Comparison of ENCODE assay signal across 13 cellular contexts in genomic region chr11:64267207-64267945, GRCh38. TPM values are rescaled to one million over a fixed set of nuclear protein-coding genes. Genes with fewer than 3 reads are reported as not detected.
DNase-seq lines count a peak whose midpoint lies in the region; ATAC-seq, FAIRE-seq and TF ChIP-seq lines count a peak whose summit lies in the region.
"Had no signal": no experiment of that assay in that cellular context is flagged by ENCODE, and none has a peak within 500 bp of the region (broad histone marks: within the 10 kb centered on the region; RNA-seq: fewer than 3 reads in every experiment).

No MANE protein-coding gene starts in this region.

- no peaks in the 10 kb centered on the region for H3K9me1 ChIP-seq in endothelial cell of umbilical vein (replicated peaks; ENCODE audit: control insufficient read depth, extremely low read depth, insufficient read depth, low read length)

- DNase-seq in CD4-positive, alpha-beta memory T cell: no peak
- peak; percentile 41 for DNase-seq in NCI-H1092 (lab: John Stamatoyannopoulos, UW)
- no peak for DNase-seq in endothelial cell of umbilical vein (ENCODE audit: low read depth, low spot score)
- peak; percentile 90 for DNase-seq in osteoblast (ENCODE audit: insufficient read length, low spot score, missing footprints)
- DNase-seq in epidermal melanocyte (ENCODE audit: insufficient read length, low spot score): no peak
- no peak for DNase-seq in NK-92 (lab: John Stamatoyannopoulos, UW; ENCODE audit: unreplicated experiment)
- DNase-seq in occipital lobe (lab: John Stamatoyannopoulos, UW): no peak
- DNase-seq: activated CD4-positive, alpha-beta T cell treated with anti-CD3 and anti-CD28 coated beads for 1 hour; NCI-H510A treated with DMSO at 0.1 percent for 48 hours had no signal

- no peak for TF ChIP-seq POLR2A in endothelial cell of umbilical vein (IDR thresholded peaks at IDR 0.05; ENCODE audit: low read depth, low read length)

- H3K36me3 ChIP-seq in CD4-positive, alpha-beta memory T cell (ENCODE audit: insufficient read depth, low read length): no peaks in the 10 kb centered on the region
- H3K36me3 ChIP-seq in endothelial cell of umbilical vein (ENCODE audit: control insufficient read depth in 2 of 2, extremely low read depth in 1 of 2, insufficient read depth in 2 of 2, low read length in 2 of 2) (peaks cover 2 to 14% of the 10 kb centered on the region in 2 experiments), osteoblast (ENCODE audit: insufficient read depth, low read length) (peaks cover 36% of the 10 kb centered on the region)
- H3K36me3 ChIP-seq: cardiac muscle cell had no signal

- peaks cover 0 to 4% of the 10 kb centered on the region in 2 donors for H3K27me3 Mint-ChIP-seq in CD4-positive, alpha-beta memory T cell

- CTCF ChIA-PET in CD4-positive, alpha-beta memory T cell (lab: Charles Lee; ENCODE audit: partially characterized antibody): interaction anchor here (0.8 to 6.5 kb wide), 6 partner anchors 14 to 61 kb away, joined by 3 to 92 read pairs (median 25); partner anchors contain the start of genes CATSPERZ, ESRRA, FERMT3 and FKBP2
- CTCF ChIA-PET in endothelial cell of umbilical vein (lab: Charles Lee): interaction anchor here (0.7 to 5.6 kb wide), 9 partner anchors 9 to 88 kb away, joined by 3 to 60 read pairs (median 6); partner anchors contain the start of genes CATSPERZ, PLCB3 and PPP1R14B

- H3K4me1 Mint-ChIP-seq in CD4-positive, alpha-beta memory T cell: peaks cover 9 to 36% (median 19%) of the 10 kb centered on the region in 4 donors

- no peak overlapping the region for H2AFZ ChIP-seq in endothelial cell of umbilical vein (ENCODE audit: low read depth, low read length)
- H2AFZ ChIP-seq in osteoblast (ENCODE audit: low read length): no peak overlapping the region

- TF ChIP-seq CTCF in endothelial cell of umbilical vein (IDR thresholded peaks at IDR 0.05; ENCODE audit: extremely low read depth in 1 of 2, insufficient read depth in 1 of 2, low read depth in 1 of 2, low read length in 2 of 2) (no peak), osteoblast (IDR thresholded peaks at IDR 0.05; ENCODE audit: extremely low read depth, low read depth, low read length) (no peak)

- POLR2A ChIA-PET in CD4-positive, alpha-beta memory T cell (lab: Charles Lee; ENCODE audit: partially characterized antibody): interaction anchor here (0.6 to 6.9 kb wide), 7 partner anchors 13 to 82 kb away, joined by 3 to 289 read pairs (median 128); partner anchors contain the start of genes BAD, CATSPERZ, ESRRA and FERMT3
- POLR2A ChIA-PET in endothelial cell of umbilical vein (lab: Charles Lee): interaction anchor here (0.7 to 2.6 kb wide), 3 partner anchors 22 to 62 kb away, joined by 3 to 10 read pairs (median 5); partner anchors contain the start of genes FERMT3 and PPP1R14B

- peak; percentile 24 for FAIRE-seq in endothelial cell of umbilical vein (lab: Jason Lieb, UNC)
- FAIRE-seq: G401.6 had no signal

- no peak for ATAC-seq in HG03378 (IDR thresholded peaks at IDR 0.05; ENCODE audit: unreplicated experiment)

- H3K79me2 ChIP-seq in endothelial cell of umbilical vein (ENCODE audit: control insufficient read depth, insufficient read depth, low read length) (no peaks in the 10 kb centered on the region), osteoblast (ENCODE audit: insufficient read depth, low read length) (no peaks in the 10 kb centered on the region)

- no peaks in the 10 kb centered on the region for H4K20me1 ChIP-seq in endothelial cell of umbilical vein (replicated peaks; ENCODE audit: control insufficient read depth, extremely low read depth, insufficient read depth, low read length)
- H4K20me1 ChIP-seq in osteoblast (ENCODE audit: insufficient read depth, low read length): no peaks in the 10 kb centered on the region

- H3K27ac Mint-ChIP-seq in CD4-positive, alpha-beta memory T cell: peak overlapping the region in 5 of 7 donors; percentile 61 to 100 (median 86)

- no TSS peak for BruUV-seq in endothelial cell of umbilical vein (replicated peaks; lab: Mats Ljungman, UMichigan)

- H3K9ac ChIP-seq in endothelial cell of umbilical vein (replicated peaks; ENCODE audit: extremely low read depth, insufficient read depth, low read length): no peak overlapping the region

- H3K27ac ChIP-seq in CD4-positive, alpha-beta memory T cell (ENCODE audit: low read depth, low read length): peak overlapping the region; percentile 93
- H3K27ac ChIP-seq in endothelial cell of umbilical vein (ENCODE audit: insufficient read depth, low read depth, low read length): peak overlapping the region; percentile 76
- H3K27ac ChIP-seq in osteoblast (ENCODE audit: low read depth, low read length): no peak overlapping the region

- dilution Hi-C loops in endothelial cell of umbilical vein (cut with MboI; ENCODE audit: extremely low pct_ligation_motif_present, low sequenced_read_pairs): no loop called here

- peaks cover 0 to 22% of the 10 kb centered on the region in 2 donors for H3K36me3 Mint-ChIP-seq in CD4-positive, alpha-beta memory T cell

- no peaks in the 10 kb centered on the region for H3K27me3 ChIP-seq in CD4-positive, alpha-beta memory T cell (ENCODE audit: insufficient read depth, low read length)
- no peaks in the 10 kb centered on the region for H3K27me3 ChIP-seq in endothelial cell of umbilical vein (ENCODE audit: control insufficient read depth in 2 of 2, insufficient read depth in 2 of 2, low read length in 2 of 2)
- H3K27me3 ChIP-seq in osteoblast (ENCODE audit: insufficient read depth, low read length): no peaks in the 10 kb centered on the region
- H3K27me3 ChIP-seq: cardiac muscle cell had no signal

- intact Hi-C loops in CD4-positive, alpha-beta memory T cell (cut with micrococcal nuclease): no loop called here
- intact Hi-C loops in endothelial cell of umbilical vein (cut with micrococcal nuclease): no loop called here

- H3K4me3 Mint-ChIP-seq in CD4-positive, alpha-beta memory T cell: peak overlapping the region in 2 of 8 donors; percentile 44 to 59

- peaks cover 0 to 13% (median 0%) of the 10 kb centered on the region in 8 donors for H3K9me3 Mint-ChIP-seq in CD4-positive, alpha-beta memory T cell

- H3K4me3 ChIP-seq in CD4-positive, alpha-beta memory T cell (ENCODE audit: low read length in 2 of 2): no peak overlapping the region
- H3K4me3 ChIP-seq in endothelial cell of umbilical vein (replicated peaks in 1 of 3; ENCODE audit: insufficient read depth in 1 of 3, low read depth in 1 of 3, low read length in 3 of 3) (no peak overlapping the region), osteoblast (ENCODE audit: insufficient read depth, low read length) (no peak overlapping the region)
- H3K4me3 ChIP-seq: cardiac muscle cell had no signal

- H3K4me2 ChIP-seq in endothelial cell of umbilical vein (ENCODE audit: insufficient read depth, low read length) (peak overlapping the region; percentile 43), osteoblast (ENCODE audit: insufficient read depth, low read length) (no peak overlapping the region)

- H3K4me1 ChIP-seq in CD4-positive, alpha-beta memory T cell (ENCODE audit: insufficient read depth, low read length): peaks cover 20% of the 10 kb centered on the region
- peaks cover 53% of the 10 kb centered on the region for H3K4me1 ChIP-seq in endothelial cell of umbilical vein (ENCODE audit: control insufficient read depth, extremely low read depth, insufficient read depth, low read length)
- peaks cover 33% of the 10 kb centered on the region for H3K4me1 ChIP-seq in osteoblast (ENCODE audit: insufficient read depth, low read length)

- H3K9me3 ChIP-seq in CD4-positive, alpha-beta memory T cell (ENCODE audit: control insufficient read depth in 1 of 2, low read length in 2 of 2): no peaks in the 10 kb centered on the region
- H3K9me3 ChIP-seq in endothelial cell of umbilical vein (replicated peaks; ENCODE audit: control insufficient read depth, insufficient read depth, low read length) (no peaks in the 10 kb centered on the region), osteoblast (ENCODE audit: low read depth, low read length) (no peaks in the 10 kb centered on the region)

RNA-seq across cellular contexts. Expression of gene PLCB3, which starts 16.0 kb away (rescaled TPM):
- total RNA-seq in CD4-positive, alpha-beta memory T cell: 10 to 100 TPM; 10.8 to 11.9 TPM
- under 1 TPM in 1 of 2 donors, not detected in 1; 0.71 TPM for polyA plus RNA-seq in CD4-positive, alpha-beta memory T cell
- total RNA-seq in endothelial cell of umbilical vein: 60.4 and 61.1 TPM in 2 replicates
- 32.3 and 33.3 TPM in 2 replicates for polyA plus RNA-seq in endothelial cell of umbilical vein
- polyA plus RNA-seq in endothelial cell of umbilical vein (2011; cell fraction: cytosol; rRNA removed): 28.0 and 30.0 TPM in 2 replicates
- polyA plus RNA-seq in endothelial cell of umbilical vein (2011; cell fraction: nucleus; rRNA removed): 82.7 and 91.6 TPM in 2 replicates
- 35.6 and 50.8 TPM in 2 replicates for polyA plus RNA-seq in endothelial cell of umbilical vein (2012)
- 28.2 and 34.7 TPM in 2 replicates for polyA minus RNA-seq in endothelial cell of umbilical vein
- 36.9 TPM for polyA minus RNA-seq in endothelial cell of umbilical vein (2011; cell fraction: cytosol; rRNA and poly(A)+ RNA removed)
- polyA minus RNA-seq in endothelial cell of umbilical vein (2011; cell fraction: nucleus; rRNA and poly(A)+ RNA removed): 22.8 and 37.1 TPM in 2 replicates
- 25.3 and 25.6 TPM in 2 replicates for total RNA-seq in osteoblast
- 9.2 TPM for total RNA-seq in occipital lobe

RNA-seq across cellular contexts. Expression of gene BAD, which starts 17.1 kb away (rescaled TPM):
- total RNA-seq in CD4-positive, alpha-beta memory T cell: 10 to 100 TPM; 23.1 to 26.2 TPM
- polyA plus RNA-seq in CD4-positive, alpha-beta memory T cell: 10 to 100 TPM; 48.2 to 70.1 TPM
- 61.6 and 65.3 TPM in 2 replicates for total RNA-seq in endothelial cell of umbilical vein
- 88.0 and 100 TPM in 2 replicates for polyA plus RNA-seq in endothelial cell of umbilical vein
- 60.3 and 86.4 TPM in 2 replicates for polyA plus RNA-seq in endothelial cell of umbilical vein (2011; cell fraction: cytosol; rRNA removed)
- 21.1 and 25.9 TPM in 2 replicates for polyA plus RNA-seq in endothelial cell of umbilical vein (2011; cell fraction: nucleus; rRNA removed)
- polyA plus RNA-seq in endothelial cell of umbilical vein (2012): 45.1 and 63.2 TPM in 2 replicates
- 12.9 and 14.2 TPM in 2 replicates for polyA minus RNA-seq in endothelial cell of umbilical vein
- polyA minus RNA-seq in endothelial cell of umbilical vein (2011; cell fraction: cytosol; rRNA and poly(A)+ RNA removed): 4.3 TPM
- polyA minus RNA-seq in endothelial cell of umbilical vein (2011; cell fraction: nucleus; rRNA and poly(A)+ RNA removed): 2.9 and 9.7 TPM in 2 replicates
- total RNA-seq in osteoblast: 70.9 and 71.3 TPM in 2 replicates
- 28.2 TPM for total RNA-seq in occipital lobe

RNA-seq across cellular contexts. Expression of gene GPR137, which starts 18.3 kb away (rescaled TPM):
- 10 to 100 TPM; 30.6 to 34.7 TPM for total RNA-seq in CD4-positive, alpha-beta memory T cell
- 10 to 100 TPM in 1 of 2 donors, 1 to 10 TPM in 1; 6.8 to 11.2 TPM for polyA plus RNA-seq in CD4-positive, alpha-beta memory T cell
- total RNA-seq in endothelial cell of umbilical vein (42.5 and 46.0 TPM in 2 replicates), osteoblast (13.3 and 18.5 TPM in 2 replicates), occipital lobe (9.7 TPM)
- 40.9 and 56.8 TPM in 2 replicates for polyA plus RNA-seq in endothelial cell of umbilical vein
- polyA plus RNA-seq in endothelial cell of umbilical vein (2011; cell fraction: cytosol; rRNA removed): 20.5 and 26.1 TPM in 2 replicates
- 43.2 and 49.1 TPM in 2 replicates for polyA plus RNA-seq in endothelial cell of umbilical vein (2011; cell fraction: nucleus; rRNA removed)
- polyA plus RNA-seq in endothelial cell of umbilical vein (2012): 33.6 and 41.2 TPM in 2 replicates
- polyA minus RNA-seq in endothelial cell of umbilical vein: 19.0 and 20.2 TPM in 2 replicates
- 29.9 TPM for polyA minus RNA-seq in endothelial cell of umbilical vein (2011; cell fraction: cytosol; rRNA and poly(A)+ RNA removed)
- polyA minus RNA-seq in endothelial cell of umbilical vein (2011; cell fraction: nucleus; rRNA and poly(A)+ RNA removed): 12.8 and 13.2 TPM in 2 replicates

RNA-seq across cellular contexts. Expression of gene PPP1R14B, which starts 20.6 kb away (rescaled TPM):
- 10 to 100 TPM; 32.2 to 38.4 TPM for total RNA-seq in CD4-positive, alpha-beta memory T cell
- polyA plus RNA-seq in CD4-positive, alpha-beta memory T cell: 10 to 100 TPM; 52.1 to 83.5 TPM
- total RNA-seq in endothelial cell of umbilical vein (431 TPM in 2 replicates), osteoblast (136 and 139 TPM in 2 replicates), occipital lobe (74.2 TPM)
- polyA plus RNA-seq in endothelial cell of umbilical vein: 308 and 320 TPM in 2 replicates
- 343 and 404 TPM in 2 replicates for polyA plus RNA-seq in endothelial cell of umbilical vein (2011; cell fraction: cytosol; rRNA removed)
- polyA plus RNA-seq in endothelial cell of umbilical vein (2011; cell fraction: nucleus; rRNA removed): 151 and 155 TPM in 2 replicates
- 414 and 432 TPM in 2 replicates for polyA plus RNA-seq in endothelial cell of umbilical vein (2012)
- 107 and 116 TPM in 2 replicates for polyA minus RNA-seq in endothelial cell of umbilical vein
- 105 TPM for polyA minus RNA-seq in endothelial cell of umbilical vein (2011; cell fraction: cytosol; rRNA and poly(A)+ RNA removed)
- polyA minus RNA-seq in endothelial cell of umbilical vein (2011; cell fraction: nucleus; rRNA and poly(A)+ RNA removed): 17.3 and 29.0 TPM in 2 replicates

RNA-seq across cellular contexts. Expression of gene KCNK4, which starts 23.7 kb away (rescaled TPM):
- not detected for total RNA-seq in CD4-positive, alpha-beta memory T cell
- polyA plus RNA-seq in CD4-positive, alpha-beta memory T cell: not detected
- 0.44 TPM in 1 of 2 replicates, not detected in the other for total RNA-seq in endothelial cell of umbilical vein
- polyA plus RNA-seq in endothelial cell of umbilical vein: 0.06 and 0.19 TPM in 2 replicates
- not detected in 2 replicates for polyA plus RNA-seq in endothelial cell of umbilical vein (2011; cell fraction: cytosol; rRNA removed)
- polyA plus RNA-seq in endothelial cell of umbilical vein (2011; cell fraction: nucleus; rRNA removed): 0.17 and 0.24 TPM in 2 replicates
- not detected in 2 replicates for polyA plus RNA-seq in endothelial cell of umbilical vein (2012)
- polyA minus RNA-seq in endothelial cell of umbilical vein: 0.15 TPM in 1 of 2 replicates, not detected in the other
- not detected for polyA minus RNA-seq in endothelial cell of umbilical vein (2011; cell fraction: cytosol; rRNA and poly(A)+ RNA removed)
- polyA minus RNA-seq in endothelial cell of umbilical vein (2011; cell fraction: nucleus; rRNA and poly(A)+ RNA removed): not detected in 2 replicates
- total RNA-seq in osteoblast: 0.29 and 0.36 TPM in 2 replicates
- 3.0 TPM for total RNA-seq in occipital lobe
- total RNA-seq: cardiac muscle cell, kidney epithelial cell had no signal
- polyA plus RNA-seq: cardiac muscle cell had no signal

Comparison
In these comparisons a context has a peak if more than half of its experiments do, and no peak if none do; other contexts are left out.
1. DNase-seq: peak in NCI-H1092 (single experiment) and osteoblast (single experiment); none in CD4-positive, alpha-beta memory T cell (0 of 5), endothelial cell of umbilical vein (single experiment), epidermal melanocyte (single experiment), NK-92 (single experiment) and occipital lobe (single experiment).